Comparison of ENCODE assay signal across 1 cellular context in genomic region chr17:40311575-40311974, GRCh38.
TF ChIP-seq lines count a peak whose summit lies in the region.

No MANE protein-coding gene starts in this region.

TF ChIP-seq in WTC11, 78 proteins besides CTCF, POLR2A, EP300 and RAD21 (continued from another document):
- TF ChIP-seq ZNF425 (CRISPR knock-in tag; conservative IDR thresholded peaks at IDR 0.05) (no peak), ATF6 (CRISPR knock-in tag; IDR thresholded peaks at IDR 0.05) (no peak), CREB1 (CRISPR knock-in tag; IDR thresholded peaks at IDR 0.05) (no peak), USF2 (CRISPR knock-in tag; IDR thresholded peaks at IDR 0.05) (no peak), SMAD4 (CRISPR knock-in tag; IDR thresholded peaks at IDR 0.05) (no peak), RELA (CRISPR knock-in tag; IDR thresholded peaks at IDR 0.05; ENCODE audit: borderline replicate concordance) (no peak), ZBTB43 (CRISPR knock-in tag; IDR thresholded peaks at IDR 0.05) (no peak)
